Comparison of ENCODE assay signal across 14 cellular contexts in the genomic region with DNA sequence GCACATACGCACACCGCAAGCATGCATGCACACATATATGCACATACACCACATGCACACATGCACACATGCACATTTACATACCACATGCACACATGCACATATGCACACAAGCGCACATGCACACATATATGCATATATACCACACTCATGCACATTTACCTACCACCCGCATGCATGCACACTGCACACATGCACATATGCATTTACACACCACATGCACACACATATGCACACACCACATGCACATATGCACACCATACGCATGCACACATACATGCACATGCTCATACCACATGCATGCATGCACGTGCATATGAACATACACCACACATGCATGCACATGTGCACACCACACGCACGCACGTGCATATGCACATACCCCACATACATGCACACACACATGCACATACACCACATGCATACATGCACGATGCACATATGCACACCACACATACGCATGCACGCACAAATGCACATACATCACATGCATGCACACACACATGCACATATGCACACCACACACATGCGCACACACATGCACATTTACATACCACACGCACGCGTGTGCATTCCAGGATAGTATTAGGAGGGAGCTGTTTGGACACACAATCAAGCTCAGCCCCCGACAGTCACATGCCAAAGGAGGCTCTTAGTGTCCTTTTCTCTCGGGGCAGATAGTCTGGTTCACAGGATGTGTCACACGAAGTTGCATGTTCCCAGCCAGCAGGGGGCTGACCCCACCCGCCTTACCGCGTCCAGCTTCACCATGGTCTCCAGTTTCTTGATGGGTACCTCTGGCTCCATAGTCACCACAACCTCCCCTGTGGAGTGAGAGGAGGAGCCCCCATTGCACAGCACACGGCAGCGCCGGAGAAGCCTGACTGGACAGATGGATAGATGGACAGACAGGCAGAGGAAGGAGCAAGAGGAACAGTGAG. TPM values are rescaled to one million over a fixed set of nuclear protein-coding genes. Genes with fewer than 3 reads are reported as not detected.
DNase-seq lines count a peak whose midpoint lies in the region; ATAC-seq and TF ChIP-seq lines count a peak whose summit lies in the region.
"Had no signal": no experiment of that assay in that cellular context is flagged by ENCODE, and none has a peak within 500 bp of the region (broad histone marks: within the 10 kb centered on the region; RNA-seq: fewer than 3 reads in every experiment).

No MANE protein-coding gene starts in this region.

- H3K36me3 ChIP-seq in H7 (replicated peaks; ENCODE audit: control insufficient read depth, insufficient read depth, low read length) (no peaks in the 10 kb centered on the region), upper lobe of left lung (no peaks in the 10 kb centered on the region)
- no peaks in the 10 kb centered on the region for H3K36me3 ChIP-seq in naive thymus-derived CD4-positive, alpha-beta T cell (ENCODE audit: control insufficient read depth in 2 of 3, insufficient read depth in 3 of 3, low read length in 3 of 3)
- H3K36me3 ChIP-seq: gastrocnemius medialis had no signal

- H3K27ac Mint-ChIP-seq in glutamatergic neuron (ENCODE audit: unreplicated experiment) = peak overlapping the region; percentile 59
- no peak overlapping the region for H3K27ac Mint-ChIP-seq in naive thymus-derived CD4-positive, alpha-beta T cell
- H3K27ac Mint-ChIP-seq in activated CD8-positive, alpha-beta memory T cell treated with anti-CD3 and anti-CD28 coated beads, Interleukin-2, amount 10 ng/mL, durations not matched to agents 7 days and 5 days = no peak overlapping the region

- H3K4me3 ChIP-seq in H7 (ENCODE audit: insufficient read depth, low read depth, low read length) = no peak overlapping the region
- H3K4me3 ChIP-seq in naive thymus-derived CD4-positive, alpha-beta T cell (ENCODE audit: low read length) = no peak overlapping the region
- H3K4me3 ChIP-seq in upper lobe of left lung = no peak overlapping the region
- H3K4me3 ChIP-seq: gastrocnemius medialis had no signal

- peaks cover 7% of the 10 kb centered on the region for H3K27me3 Mint-ChIP-seq in glutamatergic neuron (ENCODE audit: unreplicated experiment)
- H3K27me3 Mint-ChIP-seq in naive thymus-derived CD4-positive, alpha-beta T cell = no peaks in the 10 kb centered on the region
- no peaks in the 10 kb centered on the region for H3K27me3 Mint-ChIP-seq in activated CD8-positive, alpha-beta memory T cell treated with anti-CD3 and anti-CD28 coated beads, Interleukin-2, amount 10 ng/mL, durations not matched to agents 7 days and 5 days

- POLR2A ChIA-PET in naive thymus-derived CD4-positive, alpha-beta T cell (lab: Charles Lee) = no interaction called here

- TF ChIP-seq CTCF in 22Rv1 (IDR thresholded peaks at IDR 0.05) = peak; percentile 16
- peak; percentile 41 for TF ChIP-seq CTCF in glutamatergic neuron (IDR thresholded peaks at IDR 0.05; ENCODE audit: partially characterized antibody, unreplicated experiment)
- TF ChIP-seq CTCF in upper lobe of left lung (IDR thresholded peaks at IDR 0.05) = no peak

- H3K9me3 ChIP-seq in naive thymus-derived CD4-positive, alpha-beta T cell (ENCODE audit: control insufficient read depth in 2 of 3, low read length in 3 of 3) = peaks cover 0 to 5% (median 0%) of the 10 kb centered on the region in 3 experiments
- H3K9me3 ChIP-seq in upper lobe of left lung = peaks cover 0 to 5% (median 3%) of the 10 kb centered on the region in 4 donors
- H3K9me3 ChIP-seq: gastrocnemius medialis had no signal

- no peaks in the 10 kb centered on the region for H3K4me1 ChIP-seq in naive thymus-derived CD4-positive, alpha-beta T cell (ENCODE audit: control insufficient read depth in 2 of 2, insufficient read depth in 2 of 2, low read length in 2 of 2)
- no peaks in the 10 kb centered on the region for H3K4me1 ChIP-seq in upper lobe of left lung
- H3K4me1 ChIP-seq: gastrocnemius medialis had no signal

- no peaks in the 10 kb centered on the region for H3K36me3 Mint-ChIP-seq in glutamatergic neuron (ENCODE audit: unreplicated experiment)
- H3K36me3 Mint-ChIP-seq in naive thymus-derived CD4-positive, alpha-beta T cell = peaks cover 0 to 19% (median 0%) of the 10 kb centered on the region in 5 donors
- peaks cover 62% of the 10 kb centered on the region for H3K36me3 Mint-ChIP-seq in activated CD8-positive, alpha-beta memory T cell treated with anti-CD3 and anti-CD28 coated beads, Interleukin-2, amount 10 ng/mL, durations not matched to agents 7 days and 5 days

- 84 to 86% methylated on average over 25 of the region's 25 CpGs for WGBS in upper lobe of left lung, 2 donors

- CTCF ChIA-PET in naive thymus-derived CD4-positive, alpha-beta T cell (lab: Charles Lee) = interaction anchor here (0.7 kb wide), 1 partner anchor 93 kb away, joined by 3 read pairs; no protein-coding TSS in a partner anchor
- CTCF ChIA-PET in activated CD8-positive, alpha-beta memory T cell treated with anti-CD3 and anti-CD28 coated beads, Interleukin-2, amount 10 ng/mL, durations not matched to agents 7 days and 5 days (lab: Charles Lee) = interaction anchor here (1.0 to 1.6 kb wide), 2 partner anchors 14 to 31 kb away, joined by 3 to 4 read pairs; no protein-coding TSS in a partner anchor

- no peak for TF ChIP-seq EP300 in upper lobe of left lung (IDR thresholded peaks at IDR 0.05)

- no peak overlapping the region for H3K4me3 Mint-ChIP-seq in glutamatergic neuron (ENCODE audit: unreplicated experiment)
- no peak overlapping the region for H3K4me3 Mint-ChIP-seq in naive thymus-derived CD4-positive, alpha-beta T cell
- H3K4me3 Mint-ChIP-seq in activated CD8-positive, alpha-beta memory T cell treated with anti-CD3 and anti-CD28 coated beads, Interleukin-2, amount 10 ng/mL, durations not matched to agents 7 days and 5 days = no peak overlapping the region

- ATAC-seq in naive thymus-derived CD4-positive, alpha-beta T cell = no peak
- no peak for ATAC-seq in activated CD8-positive, alpha-beta memory T cell treated with anti-CD3 and anti-CD28 coated beads, Interleukin-2, amount 10 ng/mL, durations not matched to agents 7 days and 5 days
- ATAC-seq in upper lobe of left lung (ENCODE audit: low FRiP score in 2 of 2) = no peak
- ATAC-seq: gastrocnemius medialis had no signal

- H3K27me3 ChIP-seq in H7 (ENCODE audit: control insufficient read depth, insufficient read depth, low read length) = no peaks in the 10 kb centered on the region
- no peaks in the 10 kb centered on the region for H3K27me3 ChIP-seq in naive thymus-derived CD4-positive, alpha-beta T cell (ENCODE audit: control insufficient read depth in 2 of 2, insufficient read depth in 2 of 2, low read length in 2 of 2)
- H3K27me3 ChIP-seq in upper lobe of left lung = no peaks in the 10 kb centered on the region
- H3K27me3 ChIP-seq: gastrocnemius medialis had no signal

- H3K27ac ChIP-seq in 22Rv1 (no peak overlapping the region), upper lobe of left lung (no peak overlapping the region)
- H3K27ac ChIP-seq in naive thymus-derived CD4-positive, alpha-beta T cell (ENCODE audit: low read depth, low read length) = no peak overlapping the region
- H3K27ac ChIP-seq: gastrocnemius medialis had no signal

- TF ChIP-seq POLR2A in upper lobe of left lung (IDR thresholded peaks at IDR 0.05) = no peak

- DNase-seq in H7 (peak; percentile 70), SK-N-DZ (ENCODE audit: low spot score) (peak; percentile 17), glutamatergic neuron (no peak), NOMO-1 treated with DMSO at 0.1 percent for 48 hours (lab: John Stamatoyannopoulos, UW; ENCODE audit: unreplicated experiment) (no peak), upper lobe of left lung (no peak)
- DNase-seq in naive thymus-derived CD4-positive, alpha-beta T cell = no peak
- DNase-seq in activated CD8-positive, alpha-beta memory T cell treated with anti-CD3 and anti-CD28 coated beads, Interleukin-2, amount 10 ng/mL, durations not matched to agents 7 days and 5 days = no peak
- DNase-seq: activated CD4-positive, alpha-beta T cell treated with anti-CD3 and anti-CD28 coated beads for 4 hours; effector CD4-positive, alpha-beta T cell; gastrocnemius medialis; NCI-H2081 treated with DMSO at 0.1 percent for 48 hours; stimulated activated CD4-positive, alpha-beta T cell treated with anti-CD3 and anti-CD28 coated beads, Interleukin-1b, Interleukin-23, amount 100 ng/mL, for 48 hours had no signal

- no peaks in the 10 kb centered on the region for H3K4me1 Mint-ChIP-seq in glutamatergic neuron (ENCODE audit: low read depth, unreplicated experiment)
- peaks cover 0 to 3% (median 0%) of the 10 kb centered on the region in 7 donors for H3K4me1 Mint-ChIP-seq in naive thymus-derived CD4-positive, alpha-beta T cell
- H3K4me1 Mint-ChIP-seq in activated CD8-positive, alpha-beta memory T cell treated with anti-CD3 and anti-CD28 coated beads, Interleukin-2, amount 10 ng/mL, durations not matched to agents 7 days and 5 days = peaks cover 18% of the 10 kb centered on the region

- peaks cover 6% of the 10 kb centered on the region for H3K9me3 Mint-ChIP-seq in glutamatergic neuron (ENCODE audit: unreplicated experiment)
- H3K9me3 Mint-ChIP-seq in naive thymus-derived CD4-positive, alpha-beta T cell = peaks cover 0 to 18% (median 10%) of the 10 kb centered on the region in 11 donors
- H3K9me3 Mint-ChIP-seq in activated CD8-positive, alpha-beta memory T cell treated with anti-CD3 and anti-CD28 coated beads, Interleukin-2, amount 10 ng/mL, durations not matched to agents 7 days and 5 days (ENCODE audit: low read depth) = peaks cover 10% of the 10 kb centered on the region

- intact Hi-C loops in naive thymus-derived CD4-positive, alpha-beta T cell (cut with micrococcal nuclease) = no loop called here

RNA-seq across cellular contexts. Expression of gene OTOF, which starts 5.9 kb away (rescaled TPM):
- 0.07 and 0.14 TPM in 2 replicates for total RNA-seq in H7 (2014; rRNA removed; shearing (Covaris generic))
- polyA plus RNA-seq in SK-N-DZ (2014; cell fraction: cytosol; rRNA removed) = 0.50 and 0.56 TPM in 2 replicates
- polyA plus RNA-seq in SK-N-DZ (2014; cell fraction: nucleus; rRNA removed) = 3.3 and 8.5 TPM in 2 replicates
- total RNA-seq in glutamatergic neuron (ENCODE audit: unreplicated experiment) (0.47 TPM), upper lobe of left lung (under 1 TPM in 3 of 6 donors, not detected in 3; 0.10 to 0.15 (median 0.11) TPM)
- total RNA-seq in naive thymus-derived CD4-positive, alpha-beta T cell = 10 to 100 TPM in 1 of 5 experiments, under 1 TPM in 3, not detected in 1; 0.16 to 14.8 (median 0.71) TPM
- polyA plus RNA-seq in naive thymus-derived CD4-positive, alpha-beta T cell = under 1 TPM in 1 of 2 donors, not detected in 1; 0.22 TPM
- total RNA-seq in activated CD8-positive, alpha-beta memory T cell treated with anti-CD3 and anti-CD28 coated beads, Interleukin-2, amount 10 ng/mL, durations not matched to agents 7 days and 5 days = 100 to 1,000 TPM in 1 of 2 experiments, 10 to 100 TPM in 1; 35.1 to 115 TPM
- polyA plus RNA-seq: keratinocyte had no signal

Comparison
In these comparisons a context has a peak if more than half of its experiments do, and no peak if none do; other contexts are left out.
1. CTCF ChIP-seq: peak in 22Rv1 (single experiment) and glutamatergic neuron (single experiment); none in upper lobe of left lung (0 of 6).
2. DNase-seq: peak in H7 (single experiment) and SK-N-DZ (single experiment); none in glutamatergic neuron (single experiment), NOMO-1 treated with DMSO at 0.1 percent for 48 hours (single experiment), naive thymus-derived CD4-positive, alpha-beta T cell (0 of 9), activated CD8-positive, alpha-beta memory T cell treated with anti-CD3 and anti-CD28 coated beads, Interleukin-2, amount 10 ng/mL, durations not matched to agents 7 days and 5 days (single experiment) and upper lobe of left lung (0 of 2).